In genomic region chr1:94247146-94248094, GRCh38 we compare ENCODE assay signal across 1 cellular context.
A peak's percentile ranks its signal among the peaks of the same experiment; 100 is the strongest.
TF ChIP-seq lines count a peak whose summit lies in the region.

No MANE protein-coding gene starts in this region.

TF ChIP-seq in HepG2, 621 proteins besides CTCF, POLR2A, EP300 and RAD21 (continued from another document):
- TF ChIP-seq, protein P1, sequence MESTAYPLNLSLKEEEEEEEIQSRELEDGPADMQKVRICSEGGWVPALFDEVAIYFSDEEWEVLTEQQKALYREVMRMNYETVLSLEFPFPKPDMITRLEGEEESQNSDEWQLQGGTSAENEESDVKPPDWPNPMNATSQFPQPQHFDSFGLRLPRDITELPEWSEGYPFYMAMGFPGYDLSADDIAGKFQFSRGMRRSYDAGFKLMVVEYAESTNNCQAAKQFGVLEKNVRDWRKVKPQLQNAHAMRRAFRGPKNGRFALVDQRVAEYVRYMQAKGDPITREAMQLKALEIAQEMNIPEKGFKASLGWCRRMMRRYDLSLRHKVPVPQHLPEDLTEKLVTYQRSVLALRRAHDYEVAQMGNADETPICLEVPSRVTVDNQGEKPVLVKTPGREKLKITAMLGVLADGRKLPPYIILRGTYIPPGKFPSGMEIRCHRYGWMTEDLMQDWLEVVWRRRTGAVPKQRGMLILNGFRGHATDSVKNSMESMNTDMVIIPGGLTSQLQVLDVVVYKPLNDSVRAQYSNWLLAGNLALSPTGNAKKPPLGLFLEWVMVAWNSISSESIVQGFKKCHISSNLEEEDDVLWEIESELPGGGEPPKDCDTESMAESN (CRISPR knock-in tag; conservative IDR thresholded peaks at IDR 0.05), result peak; percentile 73; the same call in 1 of the 2 replicates
- TF ChIP-seq, protein P2, sequence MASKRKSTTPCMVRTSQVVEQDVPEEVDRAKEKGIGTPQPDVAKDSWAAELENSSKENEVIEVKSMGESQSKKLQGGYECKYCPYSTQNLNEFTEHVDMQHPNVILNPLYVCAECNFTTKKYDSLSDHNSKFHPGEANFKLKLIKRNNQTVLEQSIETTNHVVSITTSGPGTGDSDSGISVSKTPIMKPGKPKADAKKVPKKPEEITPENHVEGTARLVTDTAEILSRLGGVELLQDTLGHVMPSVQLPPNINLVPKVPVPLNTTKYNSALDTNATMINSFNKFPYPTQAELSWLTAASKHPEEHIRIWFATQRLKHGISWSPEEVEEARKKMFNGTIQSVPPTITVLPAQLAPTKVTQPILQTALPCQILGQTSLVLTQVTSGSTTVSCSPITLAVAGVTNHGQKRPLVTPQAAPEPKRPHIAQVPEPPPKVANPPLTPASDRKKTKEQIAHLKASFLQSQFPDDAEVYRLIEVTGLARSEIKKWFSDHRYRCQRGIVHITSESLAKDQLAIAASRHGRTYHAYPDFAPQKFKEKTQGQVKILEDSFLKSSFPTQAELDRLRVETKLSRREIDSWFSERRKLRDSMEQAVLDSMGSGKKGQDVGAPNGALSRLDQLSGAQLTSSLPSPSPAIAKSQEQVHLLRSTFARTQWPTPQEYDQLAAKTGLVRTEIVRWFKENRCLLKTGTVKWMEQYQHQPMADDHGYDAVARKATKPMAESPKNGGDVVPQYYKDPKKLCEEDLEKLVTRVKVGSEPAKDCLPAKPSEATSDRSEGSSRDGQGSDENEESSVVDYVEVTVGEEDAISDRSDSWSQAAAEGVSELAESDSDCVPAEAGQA (IDR thresholded peaks at IDR 0.05; ENCODE audit: low read depth), result no peak
- TF ChIP-seq, protein P2 (CRISPR knock-in tag; IDR thresholded peaks at IDR 0.05; ENCODE audit: borderline replicate concordance), result 0 out of 2 replicates have a peak, but pooled peaks have one; percentile 55
- TF ChIP-seq SP5 (CRISPR knock-in tag; IDR thresholded peaks at IDR 0.05; ENCODE audit: borderline replicate concordance, low read depth) (peak; percentile 71), ZNF510 (CRISPR knock-in tag; IDR thresholded peaks at IDR 0.05; ENCODE audit: low read depth) (no peak), GABPB1 (CRISPR knock-in tag; IDR thresholded peaks at IDR 0.05) (peak; percentile 14; the same call in 1 of the 2 replicates), HMGA1 (CRISPR knock-in tag; conservative IDR thresholded peaks at IDR 0.05) (no peak), SYNCRIP (IDR thresholded peaks at IDR 0.05; ENCODE audit: insufficient read depth, low read depth, low read length) (no peak), ZSCAN29 (CRISPR knock-in tag; conservative IDR thresholded peaks at IDR 0.05) (no peak), KMT2B (CRISPR knock-in tag; IDR thresholded peaks at IDR 0.05) (no peak; the same call in 1 of the 2 replicates), NFYB (CRISPR knock-in tag; IDR thresholded peaks at IDR 0.05) (peak; percentile 8; the same call in 1 of the 2 replicates), PLRG1 (conservative IDR thresholded peaks at IDR 0.05) (no peak), ZNF768 (CRISPR knock-in tag; IDR thresholded peaks at IDR 0.05) (peak; percentile 37; the same call in 1 of the 2 replicates), ZC3H13 (CRISPR knock-in tag; IDR thresholded peaks at IDR 0.05) (no peak), NFYC (CRISPR knock-in tag; IDR thresholded peaks at IDR 0.05) (no peak), FOXC1 (CRISPR knock-in tag; IDR thresholded peaks at IDR 0.05; ENCODE audit: borderline replicate concordance) (0 out of 2 replicates have a peak, but pooled peaks have one; percentile 61), ZNF430 (CRISPR knock-in tag; IDR thresholded peaks at IDR 0.05) (no peak), ZNF235 (CRISPR knock-in tag; IDR thresholded peaks at IDR 0.05; ENCODE audit: borderline replicate concordance) (peak; percentile 65; the same call in 1 of the 2 replicates), MAZ (IDR thresholded peaks at IDR 0.05; ENCODE audit: borderline replicate concordance, low read depth, low read length) (peak; percentile 50), MAZ (CRISPR knock-in tag; IDR thresholded peaks at IDR 0.05; ENCODE audit: low read depth) (peak; percentile 71), AHR (CRISPR knock-in tag; IDR thresholded peaks at IDR 0.05) (no peak), GPN1 (CRISPR knock-in tag; IDR thresholded peaks at IDR 0.05; ENCODE audit: borderline replicate concordance) (no peak), SALL1 (CRISPR knock-in tag; IDR thresholded peaks at IDR 0.05) (peak; percentile 62), ZNF7 (CRISPR knock-in tag; IDR thresholded peaks at IDR 0.05) (no peak), ZNF160 (CRISPR knock-in tag; IDR thresholded peaks at IDR 0.05) (0 out of 2 replicates have a peak, but pooled peaks have one; percentile 40), AKNA (CRISPR knock-in tag; IDR thresholded peaks at IDR 0.05; ENCODE audit: borderline replicate concordance) (no peak), HOXA3 (CRISPR knock-in tag; IDR thresholded peaks at IDR 0.05) (peak; percentile 65), ZNF451 (CRISPR knock-in tag; IDR thresholded peaks at IDR 0.05) (peak; percentile 68; the same call in 1 of the 2 replicates), ZNF549 (CRISPR knock-in tag; IDR thresholded peaks at IDR 0.05) (no peak), ZNF749 (CRISPR knock-in tag; IDR thresholded peaks at IDR 0.05; ENCODE audit: borderline replicate concordance) (peak; percentile 32; the same call in 1 of the 2 replicates)
- TF ChIP-seq, protein P3, sequence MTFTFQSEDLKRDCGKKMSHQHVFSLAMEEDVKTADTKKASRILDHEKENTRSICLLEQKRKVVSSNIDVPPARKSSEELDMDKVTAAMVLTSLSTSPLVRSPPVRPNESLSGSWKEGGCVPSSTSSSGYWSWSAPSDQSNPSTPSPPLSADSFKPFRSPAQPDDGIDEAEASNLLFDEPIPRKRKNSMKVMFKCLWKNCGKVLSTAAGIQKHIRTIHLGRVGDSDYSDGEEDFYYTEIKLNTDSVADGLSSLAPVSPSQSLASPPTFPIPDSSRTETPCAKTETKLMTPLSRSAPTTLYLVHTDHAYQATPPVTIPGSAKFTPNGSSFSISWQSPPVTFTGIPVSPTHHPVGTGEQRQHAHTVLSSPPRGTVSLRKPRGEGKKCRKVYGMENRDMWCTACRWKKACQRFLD (CRISPR knock-in tag; IDR thresholded peaks at IDR 0.05; ENCODE audit: borderline replicate concordance), result no peak
- TF ChIP-seq, protein P4, sequence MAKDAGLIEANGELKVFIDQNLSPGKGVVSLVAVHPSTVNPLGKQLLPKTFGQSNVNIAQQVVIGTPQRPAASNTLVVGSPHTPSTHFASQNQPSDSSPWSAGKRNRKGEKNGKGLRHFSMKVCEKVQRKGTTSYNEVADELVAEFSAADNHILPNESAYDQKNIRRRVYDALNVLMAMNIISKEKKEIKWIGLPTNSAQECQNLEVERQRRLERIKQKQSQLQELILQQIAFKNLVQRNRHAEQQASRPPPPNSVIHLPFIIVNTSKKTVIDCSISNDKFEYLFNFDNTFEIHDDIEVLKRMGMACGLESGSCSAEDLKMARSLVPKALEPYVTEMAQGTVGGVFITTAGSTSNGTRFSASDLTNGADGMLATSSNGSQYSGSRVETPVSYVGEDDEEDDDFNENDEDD (CRISPR knock-in tag; IDR thresholded peaks at IDR 0.05; ENCODE audit: borderline replicate concordance), result peak; percentile 72; the same call in 1 of the 2 replicates
